10 cellular contexts compared by ENCODE assay signal in the genomic region with DNA sequence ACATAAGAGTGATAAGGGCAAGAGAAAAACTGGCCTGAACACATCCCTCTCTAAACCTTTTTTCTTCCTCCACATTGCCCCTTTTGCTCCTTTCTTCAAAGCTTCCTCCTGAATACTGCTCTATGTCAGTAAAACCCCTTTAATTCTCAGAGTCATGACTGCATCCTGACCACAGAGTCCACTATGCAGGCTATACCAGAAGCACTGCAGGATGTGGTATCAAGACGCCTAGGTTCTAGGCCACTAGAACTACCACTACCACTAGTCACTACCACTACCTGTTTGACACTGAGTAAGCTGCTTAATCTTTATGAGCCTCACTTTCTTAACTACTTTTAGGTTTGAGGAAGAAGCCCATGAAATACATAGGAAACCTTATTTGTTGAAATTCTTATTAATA. TPM values are rescaled to one million over a fixed set of nuclear protein-coding genes. Genes with fewer than 3 reads are reported as not detected.
DNase-seq lines count a peak whose midpoint lies in the region; ATAC-seq and TF ChIP-seq lines count a peak whose summit lies in the region.
"Had no signal": no experiment of that assay in that cellular context is flagged by ENCODE, and none has a peak within 500 bp of the region (broad histone marks: within the 10 kb centered on the region; RNA-seq: fewer than 3 reads in every experiment).

No MANE protein-coding gene starts in this region.

- peaks cover 0 to 35% (median 14%) of the 10 kb centered on the region in 11 experiments; a peak in 12 of 22 replicates for H3K27me3 ChIP-seq in BLaER1 treated with 17β-estradiol and CSF1 and Interleukin-3, amounts not matched to agents 10 nM and 100 nM
- H3K27me3 ChIP-seq: foreskin keratinocyte had no signal

- no peaks in the 10 kb centered on the region for H3K9me3 Mint-ChIP-seq in activated CD4-positive, alpha-beta memory T cell treated with anti-CD3 and anti-CD28 coated beads, Interleukin-2, amount 10 ng/mL, durations not matched to agents 7 days and 5 days
- peaks cover 11% of the 10 kb centered on the region for H3K9me3 Mint-ChIP-seq in progenitor cell of endocrine pancreas (ENCODE audit: low read depth)
- H3K9me3 Mint-ChIP-seq: naive B cell had no signal

- H3K36me3 ChIP-seq in BLaER1 treated with 17β-estradiol and CSF1 and Interleukin-3, amounts not matched to agents 10 nM and 100 nM: no peaks in the 10 kb centered on the region

- peaks cover 0 to 4% (median 0%) of the 10 kb centered on the region in 11 experiments; a peak in 1 of 22 replicates for H4K20me1 ChIP-seq in BLaER1 treated with 17β-estradiol and CSF1 and Interleukin-3, amounts not matched to agents 10 nM and 100 nM

- ATAC-seq in GM18870 (IDR thresholded peaks at IDR 0.05; ENCODE audit: unreplicated experiment): peak; percentile 66
- peak; percentile 91 for ATAC-seq in HG02938 (IDR thresholded peaks at IDR 0.05; ENCODE audit: unreplicated experiment)
- ATAC-seq: foreskin keratinocyte had no signal

- H3K4me1 Mint-ChIP-seq in activated CD4-positive, alpha-beta memory T cell treated with anti-CD3 and anti-CD28 coated beads, Interleukin-2, amount 10 ng/mL, durations not matched to agents 7 days and 5 days: peaks cover 62% of the 10 kb centered on the region
- peaks cover 5% of the 10 kb centered on the region for H3K4me1 Mint-ChIP-seq in progenitor cell of endocrine pancreas (ENCODE audit: low read depth)

- H3K4me1 ChIP-seq in BLaER1 treated with 17β-estradiol and CSF1 and Interleukin-3, amounts not matched to agents 10 nM and 100 nM: peaks cover 19 to 48% (median 38%) of the 10 kb centered on the region in 10 experiments
- H3K4me1 ChIP-seq: foreskin keratinocyte had no signal

- H3K9ac ChIP-seq in BLaER1 treated with 17β-estradiol and CSF1 and Interleukin-3, amounts not matched to agents 10 nM and 100 nM: no peak overlapping the region

- peaks cover 23% of the 10 kb centered on the region for H3K36me3 Mint-ChIP-seq in activated CD4-positive, alpha-beta memory T cell treated with anti-CD3 and anti-CD28 coated beads, Interleukin-2, amount 10 ng/mL, durations not matched to agents 7 days and 5 days (ENCODE audit: low read depth)
- H3K36me3 Mint-ChIP-seq in progenitor cell of endocrine pancreas (ENCODE audit: insufficient read depth): peaks cover 1% of the 10 kb centered on the region
- H3K36me3 Mint-ChIP-seq: naive B cell had no signal

- no peak overlapping the region; a peak in 1 of 22 replicates for H3K27ac ChIP-seq in BLaER1 treated with 17β-estradiol and CSF1 and Interleukin-3, amounts not matched to agents 10 nM and 100 nM
- H3K27ac ChIP-seq: foreskin keratinocyte had no signal

- DNase-seq in activated CD4-positive, alpha-beta memory T cell treated with anti-CD3 and anti-CD28 coated beads, Interleukin-2, amount 10 ng/mL, durations not matched to agents 7 days and 5 days: peak; percentile 60
- DNase-seq in progenitor cell of endocrine pancreas (ENCODE audit: low spot score, unreplicated experiment) (no peak), erythroblast (lab: John Stamatoyannopoulos, UW) (no peak), G401 (ENCODE audit: low spot score) (no peak), SW480 (ENCODE audit: low spot score) (no peak)
- DNase-seq: foreskin keratinocyte, naive B cell had no signal

- POLR2A ChIA-PET in activated CD4-positive, alpha-beta memory T cell treated with anti-CD3 and anti-CD28 coated beads, Interleukin-2, amount 10 ng/mL, durations not matched to agents 7 days and 5 days (lab: Charles Lee): interaction anchor here (0.6 to 2.9 kb wide), 5 partner anchors 9 to 395 kb away, joined by 3 to 34 read pairs (median 3); partner anchors contain the start of gene SPIN4

- H3K27me3 Mint-ChIP-seq in activated CD4-positive, alpha-beta memory T cell treated with anti-CD3 and anti-CD28 coated beads, Interleukin-2, amount 10 ng/mL, durations not matched to agents 7 days and 5 days: no peaks in the 10 kb centered on the region
- no peaks in the 10 kb centered on the region for H3K27me3 Mint-ChIP-seq in progenitor cell of endocrine pancreas
- H3K27me3 Mint-ChIP-seq: naive B cell had no signal

- peak overlapping the region in 9 of 11 experiments; percentile 13 to 53 (median 17); a peak in 7 of 22 replicates for H3K4me2 ChIP-seq in BLaER1 treated with 17β-estradiol and CSF1 and Interleukin-3, amounts not matched to agents 10 nM and 100 nM

- peak overlapping the region; percentile 88 for H3K27ac Mint-ChIP-seq in activated CD4-positive, alpha-beta memory T cell treated with anti-CD3 and anti-CD28 coated beads, Interleukin-2, amount 10 ng/mL, durations not matched to agents 7 days and 5 days
- H3K27ac Mint-ChIP-seq in progenitor cell of endocrine pancreas: no peak overlapping the region

- no peaks in the 10 kb centered on the region for H3K9me3 ChIP-seq in BLaER1 treated with 17β-estradiol and CSF1 and Interleukin-3, amounts not matched to agents 10 nM and 100 nM (replicated peaks in 1 of 11)

- CTCF ChIA-PET in activated CD4-positive, alpha-beta memory T cell treated with anti-CD3 and anti-CD28 coated beads, Interleukin-2, amount 10 ng/mL, durations not matched to agents 7 days and 5 days (lab: Charles Lee): interaction anchor here (0.7 to 1.4 kb wide), 3 partner anchors 9 to 58 kb away, joined by 3 to 5 read pairs (median 3); no protein-coding TSS in a partner anchor

- peak overlapping the region; percentile 47 for H3K4me3 Mint-ChIP-seq in activated CD4-positive, alpha-beta memory T cell treated with anti-CD3 and anti-CD28 coated beads, Interleukin-2, amount 10 ng/mL, durations not matched to agents 7 days and 5 days
- no peak overlapping the region for H3K4me3 Mint-ChIP-seq in progenitor cell of endocrine pancreas (ENCODE audit: low read depth)
- H3K4me3 Mint-ChIP-seq: naive B cell had no signal

- no peak for TF ChIP-seq POLR2A in erythroblast (IDR thresholded peaks at IDR 0.05; ENCODE audit: low read length)

- no peak overlapping the region for H3K4me3 ChIP-seq in BLaER1 treated with 17β-estradiol and CSF1 and Interleukin-3, amounts not matched to agents 10 nM and 100 nM

- TF ChIP-seq CTCF in progenitor cell of endocrine pancreas (IDR thresholded peaks at IDR 0.05; ENCODE audit: unreplicated experiment): no peak

- in situ Hi-C loops in G401 (cut with HindIII; ENCODE audit: low sequenced_read_pairs): no loop called here

RNA-seq across cellular contexts. Expression of gene ARHGEF9, which starts 38.7 kb away (rescaled TPM):
- total RNA-seq in activated CD4-positive, alpha-beta memory T cell treated with anti-CD3 and anti-CD28 coated beads, Interleukin-2, amount 10 ng/mL, durations not matched to agents 7 days and 5 days: 10 to 100 TPM; 21.9 to 23.9 TPM
- total RNA-seq in progenitor cell of endocrine pancreas: 20.4 and 20.9 TPM in 2 replicates
- 6.4 and 44.1 TPM in 2 replicates for total RNA-seq in G401 (2014; rRNA removed; shearing (Covaris generic))
